In genomic region chr17:78709119-78709681, GRCh38 we compare ENCODE assay signal across 8 cellular contexts.
DNase-seq lines count a peak whose midpoint lies in the region; ATAC-seq and TF ChIP-seq lines count a peak whose summit lies in the region.

No MANE protein-coding gene starts in this region.

- H4K20me1 ChIP-seq in DOHH2 (ENCODE audit: control insufficient read depth, insufficient read depth, low read depth, low read length) = no peaks in the 10 kb centered on the region

- peaks cover 34% of the 10 kb centered on the region for H3F3A ChIP-seq in DOHH2 (ENCODE audit: control insufficient read depth, insufficient read depth)

- TF ChIP-seq CTCF in DOHH2 (IDR thresholded peaks at IDR 0.05; ENCODE audit: low read depth, low read length, poor library complexity, severe bottlenecking) = no peak

- H3K4me1 ChIP-seq in DOHH2 (ENCODE audit: control insufficient read depth, low read length) = peaks cover 87% of the 10 kb centered on the region

- peak; percentile 62 for ATAC-seq in HG03432 (IDR thresholded peaks at IDR 0.05; ENCODE audit: unreplicated experiment)

- H3K79me2 ChIP-seq in DOHH2 (ENCODE audit: control insufficient read depth, low read length) = peaks cover 84% of the 10 kb centered on the region

- peak overlapping the region; percentile 90 for H3K27ac ChIP-seq in DOHH2 (ENCODE audit: low read depth, low read length)

- peaks cover 54% of the 10 kb centered on the region for H3K36me3 ChIP-seq in DOHH2 (ENCODE audit: control insufficient read depth, low read length)

- H3K9me3 ChIP-seq in DOHH2 (ENCODE audit: control insufficient read depth, insufficient read depth, low read length) = no peaks in the 10 kb centered on the region

- H3K4me3 ChIP-seq in DOHH2 (ENCODE audit: low read length) = peak overlapping the region; percentile 54

- DNase-seq in germinal center (ENCODE audit: low spot score) = peak; percentile 53
- no peak for DNase-seq in inferior parietal cortex (ENCODE audit: extremely low spot score)
- DNase-seq in NK-92 treated with Interleukin-12 subunit alpha and Interleukin-12 subunit beta, amount 100 ng/mL, for 24 hours (lab: John Stamatoyannopoulos, UW) = no peak
- DNase-seq in G401 (ENCODE audit: low spot score) = no peak
- no peak for DNase-seq in KBM-7

- in situ Hi-C loops in G401 (cut with HindIII; ENCODE audit: low sequenced_read_pairs) (no loop called here), KBM-7 (cut with MboI; ENCODE audit: low pct_unique_long_range_greater_than_20kb, low sequenced_read_pairs) (loop anchor here (25.0 kb wide), 1 partner anchor 222 kb away; no protein-coding TSS in a partner anchor)

- no peaks in the 10 kb centered on the region for H3K27me3 ChIP-seq in DOHH2 (ENCODE audit: control insufficient read depth, low read length)

- peak; percentile 76 for TF ChIP-seq POLR2A in GM19193 (IDR thresholded peaks at IDR 0.05; ENCODE audit: extremely low read depth, insufficient read depth, insufficient read length)

- H3K9me2 ChIP-seq in DOHH2 (replicated peaks; ENCODE audit: control insufficient read depth, low read length) = no peaks in the 10 kb centered on the region

- peak overlapping the region; percentile 76 for H3K4me2 ChIP-seq in DOHH2 (ENCODE audit: low read length)
